Comparison of ENCODE assay signal across 8 cellular contexts in genomic region chr17:16428098-16428882, GRCh38. TPM values are rescaled to one million over a fixed set of nuclear protein-coding genes. Genes with fewer than 3 reads are reported as not detected.
DNase-seq lines count a peak whose midpoint lies in the region; ATAC-seq and TF ChIP-seq lines count a peak whose summit lies in the region.

No MANE protein-coding gene starts in this region.

- no peak overlapping the region for H3K4me3 Mint-ChIP-seq in activated CD8-positive, alpha-beta memory T cell treated with anti-CD3 and anti-CD28 coated beads, Interleukin-2, amount 10 ng/mL, durations not matched to agents 7 days and 5 days

- peak; percentile 67 for ATAC-seq in activated CD8-positive, alpha-beta memory T cell treated with anti-CD3 and anti-CD28 coated beads, Interleukin-2, amount 10 ng/mL, durations not matched to agents 7 days and 5 days
- ATAC-seq in GM18868 (IDR thresholded peaks at IDR 0.05; ENCODE audit: unreplicated experiment) (no peak), HG03432 (IDR thresholded peaks at IDR 0.05; ENCODE audit: unreplicated experiment) (no peak), HG03354 (IDR thresholded peaks at IDR 0.05; ENCODE audit: poor library complexity, severe bottlenecking, unreplicated experiment) (no peak)

- no peaks in the 10 kb centered on the region for H3K79me2 ChIP-seq in MM.1S (ENCODE audit: low read length)

- no peaks in the 10 kb centered on the region for H3K9me2 ChIP-seq in MM.1S (replicated peaks; ENCODE audit: insufficient read depth, low read length)

- H3K27ac Mint-ChIP-seq in activated CD8-positive, alpha-beta memory T cell treated with anti-CD3 and anti-CD28 coated beads, Interleukin-2, amount 10 ng/mL, durations not matched to agents 7 days and 5 days, result no peak overlapping the region

- no peaks in the 10 kb centered on the region for H3K36me3 ChIP-seq in MM.1S (replicated peaks; ENCODE audit: insufficient read depth, low read length)

- H3K4me1 ChIP-seq in MM.1S (ENCODE audit: low read length), result no peaks in the 10 kb centered on the region

- no peaks in the 10 kb centered on the region for H3F3A ChIP-seq in MM.1S (ENCODE audit: insufficient read depth, low read length)

- H3K27ac ChIP-seq in MM.1S (ENCODE audit: low read length), result no peak overlapping the region

- no peaks in the 10 kb centered on the region for H3K27me3 Mint-ChIP-seq in activated CD8-positive, alpha-beta memory T cell treated with anti-CD3 and anti-CD28 coated beads, Interleukin-2, amount 10 ng/mL, durations not matched to agents 7 days and 5 days

- H4K20me1 ChIP-seq in MM.1S (ENCODE audit: insufficient read depth, low read length), result no peaks in the 10 kb centered on the region

- H3K27me3 ChIP-seq in MM.1S (replicated peaks; ENCODE audit: insufficient read depth, low read length), result no peaks in the 10 kb centered on the region

- H3K4me1 Mint-ChIP-seq in activated CD8-positive, alpha-beta memory T cell treated with anti-CD3 and anti-CD28 coated beads, Interleukin-2, amount 10 ng/mL, durations not matched to agents 7 days and 5 days, result no peaks in the 10 kb centered on the region

- peak; percentile 78 for DNase-seq in GM03348 (ENCODE audit: low spot score)
- no peak for DNase-seq in MM.1S
- no peak for DNase-seq in activated CD8-positive, alpha-beta memory T cell treated with anti-CD3 and anti-CD28 coated beads, Interleukin-2, amount 10 ng/mL, durations not matched to agents 7 days and 5 days
- DNase-seq in germinal center (ENCODE audit: low spot score), result peak; percentile 72
- peak; percentile 30 for DNase-seq in renal cortical epithelial cell (ENCODE audit: low read depth)

- H3K4me3 ChIP-seq in MM.1S (ENCODE audit: low read length), result no peak overlapping the region

- H3K36me3 Mint-ChIP-seq in activated CD8-positive, alpha-beta memory T cell treated with anti-CD3 and anti-CD28 coated beads, Interleukin-2, amount 10 ng/mL, durations not matched to agents 7 days and 5 days, result peaks cover 27% of the 10 kb centered on the region

- H3K9me3 ChIP-seq in MM.1S (replicated peaks; ENCODE audit: insufficient read depth, low read length), result no peaks in the 10 kb centered on the region

- H2AFZ ChIP-seq in MM.1S (ENCODE audit: low read length), result no peak overlapping the region

- CTCF ChIA-PET in activated CD8-positive, alpha-beta memory T cell treated with anti-CD3 and anti-CD28 coated beads, Interleukin-2, amount 10 ng/mL, durations not matched to agents 7 days and 5 days (lab: Charles Lee), result interaction anchor here (0.7 to 1.8 kb wide), 10 partner anchors 9 to 94 kb away, joined by 3 to 13 read pairs (median 5); partner anchors contain the start of gene TRPV2

- H3K4me2 ChIP-seq in MM.1S (ENCODE audit: low read depth, low read length), result no peak overlapping the region

- TF ChIP-seq CTCF in MM.1S (IDR thresholded peaks at IDR 0.05; ENCODE audit: low read length), result peak; percentile 31

- no peak overlapping the region for H3K9ac ChIP-seq in MM.1S (ENCODE audit: low read length)

- H3K9me3 Mint-ChIP-seq in activated CD8-positive, alpha-beta memory T cell treated with anti-CD3 and anti-CD28 coated beads, Interleukin-2, amount 10 ng/mL, durations not matched to agents 7 days and 5 days (ENCODE audit: low read depth), result no peaks in the 10 kb centered on the region

RNA-seq across cellular contexts. Expression of gene TRPV2, which starts 12.9 kb away (rescaled TPM):
- total RNA-seq in activated CD8-positive, alpha-beta memory T cell treated with anti-CD3 and anti-CD28 coated beads, Interleukin-2, amount 10 ng/mL, durations not matched to agents 7 days and 5 days, result 100 to 1,000 TPM; 124 to 129 TPM
- 5.4 and 14.5 TPM in 2 replicates for total RNA-seq in renal cortical epithelial cell

RNA-seq across cellular contexts. Expression of gene UBB, which starts 47.4 kb away (rescaled TPM):
- 1,000 to 10,000 TPM; 1,297 to 1,567 TPM for total RNA-seq in activated CD8-positive, alpha-beta memory T cell treated with anti-CD3 and anti-CD28 coated beads, Interleukin-2, amount 10 ng/mL, durations not matched to agents 7 days and 5 days
- total RNA-seq in renal cortical epithelial cell, result 1,144 and 1,352 TPM in 2 replicates

Comparison
In these comparisons a context has a peak if more than half of its experiments do, and no peak if none do; other contexts are left out.
1. DNase-seq: peak in GM03348 (single experiment), germinal center (single experiment) and renal cortical epithelial cell (single experiment); none in MM.1S (single experiment) and activated CD8-positive, alpha-beta memory T cell treated with anti-CD3 and anti-CD28 coated beads, Interleukin-2, amount 10 ng/mL, durations not matched to agents 7 days and 5 days (single experiment).